14 cellular contexts compared by ENCODE assay signal in genomic region chr14:23360496-23360895, GRCh38. TPM values are rescaled to one million over a fixed set of nuclear protein-coding genes. Genes with fewer than 3 reads are reported as not detected.
DNase-seq lines count a peak whose midpoint lies in the region; ATAC-seq and TF ChIP-seq lines count a peak whose summit lies in the region.
"Had no signal": no experiment of that assay in that cellular context is flagged by ENCODE, and none has a peak within 500 bp of the region (broad histone marks: within the 10 kb centered on the region; RNA-seq: fewer than 3 reads in every experiment).

No MANE protein-coding gene starts in this region.

- 71% methylated on average over 10 of the region's 11 CpGs; no CpG with 5 or more reads in 1 of the 2 donors for WGBS in upper lobe of left lung, 2 donors

- H3K4me3 ChIP-seq in AG09309 (ENCODE audit: control insufficient read depth, low read depth, low read length) (no peak overlapping the region), LNCaP clone FGC (ENCODE audit: low read depth, low read length) (no peak overlapping the region), coronary artery (no peak overlapping the region), upper lobe of left lung (no peak overlapping the region)

- no peak for ATAC-seq in GM19351 (IDR thresholded peaks at IDR 0.05; ENCODE audit: unreplicated experiment)
- ATAC-seq in upper lobe of left lung (ENCODE audit: low FRiP score in 2 of 2), result no peak

- peaks cover 0 to 5% (median 0%) of the 10 kb centered on the region in 4 donors for H3K36me3 ChIP-seq in upper lobe of left lung

- H3K27ac ChIP-seq in coronary artery, result peak overlapping the region in 1 of 2 donors; percentile 73
- H3K27ac ChIP-seq in upper lobe of left lung, result no peak overlapping the region

- H3K27me3 ChIP-seq in upper lobe of left lung, result peaks cover 0 to 7% (median 6%) of the 10 kb centered on the region in 4 donors

- no peak for TF ChIP-seq EP300 in upper lobe of left lung (IDR thresholded peaks at IDR 0.05)

- TF ChIP-seq POLR2A in upper lobe of left lung (IDR thresholded peaks at IDR 0.05), result no peak

- TF ChIP-seq CTCF in AG09309 (IDR thresholded peaks at IDR 0.05; ENCODE audit: control insufficient read depth, insufficient read depth, low read depth, low read length, missing control alignments) (peak; percentile 12), LNCaP clone FGC (IDR thresholded peaks at IDR 0.05; ENCODE audit: control insufficient read depth, extremely low read depth, insufficient read depth) (peak; percentile 7; the same call in 1 of the 2 replicates), coronary artery (IDR thresholded peaks at IDR 0.05) (no peak), upper lobe of left lung (IDR thresholded peaks at IDR 0.05) (no peak)

- peaks cover 2 to 15% (median 9%) of the 10 kb centered on the region in 4 donors for H3K4me1 ChIP-seq in upper lobe of left lung

- DNase-seq in AG09309 (ENCODE audit: low read depth), result no peak
- no peak for DNase-seq in LNCaP clone FGC (ENCODE audit: low read depth)
- DNase-seq in coronary artery (ENCODE audit: low spot score), result peak; percentile 46
- peak; percentile 76 for DNase-seq in midbrain (lab: John Stamatoyannopoulos, UW)
- no peak for DNase-seq in DMS79 treated with DMSO at 0.1 percent for 48 hours (lab: John Stamatoyannopoulos, UW)
- no peak for DNase-seq in NCI-H2107 (lab: John Stamatoyannopoulos, UW)
- DNase-seq in upper lobe of left lung, result no peak
- DNase-seq: CD4-positive, alpha-beta memory T cell; dermis blood vessel endothelial cell; NCI-H2081 treated with DMSO at 0.1 percent for 48 hours had no signal

- no peaks in the 10 kb centered on the region for H3K9me3 ChIP-seq in upper lobe of left lung

RNA-seq across cellular contexts. Expression of gene EFS, which starts 4.5 kb away (rescaled TPM):
- total RNA-seq in upper lobe of left lung, result 10 to 100 TPM in 3 of 6 donors, 1 to 10 TPM in 3; 4.1 to 18.9 (median 9.3) TPM
- total RNA-seq: CD4-positive, alpha-beta memory T cell had no signal

RNA-seq across cellular contexts. Expression of gene SLC22A17, which starts 7.8 kb away (rescaled TPM):
- total RNA-seq in upper lobe of left lung, result 10 to 100 TPM in 4 of 6 donors, 1 to 10 TPM in 2; 5.8 to 16.8 (median 12.4) TPM

RNA-seq across cellular contexts. Expression of gene IL25, which starts 12.1 kb away (rescaled TPM):
- not detected for total RNA-seq in upper lobe of left lung
- total RNA-seq: CD4-positive, alpha-beta memory T cell; dermis blood vessel endothelial cell; mesothelial cell of epicardium; RPMI7951; skeletal muscle tissue had no signal

RNA-seq across cellular contexts. Expression of gene CMTM5, which starts 16.4 kb away (rescaled TPM):
- total RNA-seq in upper lobe of left lung, result 1 to 10 TPM in 3 of 6 donors, under 1 TPM in 1, not detected in 2; 0.47 to 3.1 (median 2.3) TPM
- total RNA-seq: CD4-positive, alpha-beta memory T cell; dermis blood vessel endothelial cell; mesothelial cell of epicardium had no signal

RNA-seq across cellular contexts. Expression of gene PABPN1, which starts 39.2 kb away (rescaled TPM):
- total RNA-seq in upper lobe of left lung, result 100 to 1,000 TPM in 3 of 6 donors, 10 to 100 TPM in 3; 47.6 to 325 (median 85.7) TPM

Comparison
In these comparisons a context has a peak if more than half of its experiments do, and no peak if none do; other contexts are left out.
1. DNase-seq: peak in coronary artery (single experiment) and midbrain (single experiment); none in AG09309 (single experiment), LNCaP clone FGC (single experiment), DMS79 treated with DMSO at 0.1 percent for 48 hours (single experiment), NCI-H2107 (single experiment) and upper lobe of left lung (0 of 2).
2. CTCF ChIP-seq: peak in AG09309 (single experiment) and LNCaP clone FGC (single experiment); none in coronary artery (single experiment) and upper lobe of left lung (0 of 6).